In genomic region chr3:71146673-71147072, GRCh38 we compare ENCODE assay signal across 16 cellular contexts.
DNase-seq lines count a peak whose midpoint lies in the region; ATAC-seq and TF ChIP-seq lines count a peak whose summit lies in the region.
"Had no signal": no experiment of that assay in that cellular context is flagged by ENCODE, and none has a peak within 500 bp of the region (broad histone marks: within the 10 kb centered on the region; RNA-seq: fewer than 3 reads in every experiment).

No MANE protein-coding gene starts in this region.

- peaks cover 51% of the 10 kb centered on the region for H3K36me3 Mint-ChIP-seq in activated T-cell treated with anti-CD3 and anti-CD28 coated beads, Interleukin-2, amount 50 U/mL, for 24 hours (ENCODE audit: low read depth)
- no peaks in the 10 kb centered on the region for H3K36me3 Mint-ChIP-seq in GM23338 (ENCODE audit: low read depth)
- H3K36me3 Mint-ChIP-seq in activated naive CD8-positive, alpha-beta T cell treated with anti-CD3 and anti-CD28 coated beads for 36 hours, result peaks cover 58% of the 10 kb centered on the region
- peaks cover 0 to 62% (median 15%) of the 10 kb centered on the region in 3 donors for H3K36me3 Mint-ChIP-seq in naive thymus-derived CD8-positive, alpha-beta T cell

- TF ChIP-seq CTCF in GM23338 (conservative IDR thresholded peaks at IDR 0.05; ENCODE audit: low read depth in 2 of 2), result no peak

- peak; percentile 83 for ATAC-seq in GM23338
- no peak for ATAC-seq in naive thymus-derived CD8-positive, alpha-beta T cell
- ATAC-seq in GM18511 (IDR thresholded peaks at IDR 0.05; ENCODE audit: unreplicated experiment), result no peak

- no peak overlapping the region for H3K4me3 Mint-ChIP-seq in activated T-cell treated with anti-CD3 and anti-CD28 coated beads, Interleukin-2, amount 50 U/mL, for 24 hours
- no peak overlapping the region for H3K4me3 Mint-ChIP-seq in GM23338
- H3K4me3 Mint-ChIP-seq in activated naive CD8-positive, alpha-beta T cell treated with anti-CD3 and anti-CD28 coated beads for 36 hours, result no peak overlapping the region
- H3K4me3 Mint-ChIP-seq in naive thymus-derived CD8-positive, alpha-beta T cell, result no peak overlapping the region

- DNase-seq in activated T-cell treated with anti-CD3 and anti-CD28 coated beads, Interleukin-2, amount 50 U/mL, for 24 hours, result no peak
- no peak for DNase-seq in activated T-cell treated with anti-CD3 and anti-CD28 coated beads, Interleukin-2, amount 50 U/mL, for 48 hours
- peak; percentile 44 for DNase-seq in GM23338 (ENCODE audit: low spot score)
- no peak for DNase-seq in activated naive CD8-positive, alpha-beta T cell treated with anti-CD3 and anti-CD28 coated beads for 36 hours
- no peak for DNase-seq in naive thymus-derived CD8-positive, alpha-beta T cell
- no peak for DNase-seq in effector CD8-positive, alpha-beta T cell (lab: John Stamatoyannopoulos, UW)
- no peak for DNase-seq in stimulated activated naive CD4-positive, alpha-beta T cell (lab: John Stamatoyannopoulos, UW)
- DNase-seq: COR-L47, H7, MV-4-11, NCI-H1417 treated with DMSO at 0.1 percent for 48 hours, NCI-H2029 treated with DMSO at 0.1 percent for 48 hours, NCI-H345, NCI-H774 had no signal

- POLR2A ChIA-PET in naive thymus-derived CD8-positive, alpha-beta T cell (lab: Charles Lee), result no interaction called here

- no peaks in the 10 kb centered on the region for H3K79me2 ChIP-seq in GM23338 (replicated peaks; ENCODE audit: insufficient read depth)

- peak overlapping the region; percentile 57 for H3K27ac Mint-ChIP-seq in activated T-cell treated with anti-CD3 and anti-CD28 coated beads, Interleukin-2, amount 50 U/mL, for 24 hours
- no peak overlapping the region for H3K27ac Mint-ChIP-seq in GM23338
- peak overlapping the region; percentile 44 for H3K27ac Mint-ChIP-seq in activated naive CD8-positive, alpha-beta T cell treated with anti-CD3 and anti-CD28 coated beads for 36 hours
- peak overlapping the region in 9 of 10 donors; percentile 45 to 93 (median 74) for H3K27ac Mint-ChIP-seq in naive thymus-derived CD8-positive, alpha-beta T cell

- no peaks in the 10 kb centered on the region for H4K20me1 ChIP-seq in GM23338 (replicated peaks; ENCODE audit: insufficient read depth)
- H4K20me1 ChIP-seq: BLaER1 treated with 17β-estradiol and CSF1 and Interleukin-3, amounts not matched to agents 10 nM and 100 nM had no signal

- H3F3A ChIP-seq in GM23338 (replicated peaks; ENCODE audit: low read depth), result no peaks in the 10 kb centered on the region

- no peaks in the 10 kb centered on the region for H3K9me2 ChIP-seq in GM23338 (ENCODE audit: insufficient read depth)

- no peak overlapping the region for H3K27ac ChIP-seq in GM23338 (ENCODE audit: low read depth)
- H3K27ac ChIP-seq: BLaER1 treated with 17β-estradiol and CSF1 and Interleukin-3, amounts not matched to agents 10 nM and 100 nM had no signal

- no peak overlapping the region for H3K4me3 ChIP-seq in GM23338
- H3K4me3 ChIP-seq: BLaER1 treated with 17β-estradiol and CSF1 and Interleukin-3, amounts not matched to agents 10 nM and 100 nM had no signal

- no peak overlapping the region for H2AFZ ChIP-seq in GM23338

- H3K9me3 Mint-ChIP-seq in activated T-cell treated with anti-CD3 and anti-CD28 coated beads, Interleukin-2, amount 50 U/mL, for 24 hours, result peaks cover under 1% of the 10 kb centered on the region
- no peaks in the 10 kb centered on the region for H3K9me3 Mint-ChIP-seq in GM23338
- H3K9me3 Mint-ChIP-seq in activated naive CD8-positive, alpha-beta T cell treated with anti-CD3 and anti-CD28 coated beads for 36 hours, result peaks cover 2% of the 10 kb centered on the region
- H3K9me3 Mint-ChIP-seq in naive thymus-derived CD8-positive, alpha-beta T cell, result no peaks in the 10 kb centered on the region

- H3K4me2 ChIP-seq in GM23338, result no peak overlapping the region
- H3K4me2 ChIP-seq: BLaER1 treated with 17β-estradiol and CSF1 and Interleukin-3, amounts not matched to agents 10 nM and 100 nM had no signal

- peaks cover 71% of the 10 kb centered on the region for H3K4me1 Mint-ChIP-seq in activated T-cell treated with anti-CD3 and anti-CD28 coated beads, Interleukin-2, amount 50 U/mL, for 24 hours (ENCODE audit: low read depth)
- H3K4me1 Mint-ChIP-seq in GM23338, result peaks cover 45% of the 10 kb centered on the region
- H3K4me1 Mint-ChIP-seq in activated naive CD8-positive, alpha-beta T cell treated with anti-CD3 and anti-CD28 coated beads for 36 hours, result peaks cover 59% of the 10 kb centered on the region
- peaks cover 41 to 74% (median 68%) of the 10 kb centered on the region in 4 donors for H3K4me1 Mint-ChIP-seq in naive thymus-derived CD8-positive, alpha-beta T cell

- H3K36me3 ChIP-seq in GM23338 (ENCODE audit: insufficient read depth), result no peaks in the 10 kb centered on the region
- H3K36me3 ChIP-seq: BLaER1 treated with 17β-estradiol and CSF1 and Interleukin-3, amounts not matched to agents 10 nM and 100 nM had no signal

- no peaks in the 10 kb centered on the region for H3K27me3 Mint-ChIP-seq in activated T-cell treated with anti-CD3 and anti-CD28 coated beads, Interleukin-2, amount 50 U/mL, for 24 hours
- peaks cover 3% of the 10 kb centered on the region for H3K27me3 Mint-ChIP-seq in GM23338 (ENCODE audit: insufficient read depth, low read depth, poor library complexity)
- H3K27me3 Mint-ChIP-seq in activated naive CD8-positive, alpha-beta T cell treated with anti-CD3 and anti-CD28 coated beads for 36 hours, result no peaks in the 10 kb centered on the region
- H3K27me3 Mint-ChIP-seq in naive thymus-derived CD8-positive, alpha-beta T cell, result no peaks in the 10 kb centered on the region

- H3K27me3 ChIP-seq in GM23338 (ENCODE audit: insufficient read depth), result no peaks in the 10 kb centered on the region
- H3K27me3 ChIP-seq: BLaER1 treated with 17β-estradiol and CSF1 and Interleukin-3, amounts not matched to agents 10 nM and 100 nM had no signal

- H3K4me1 ChIP-seq in GM23338 (ENCODE audit: insufficient read depth), result peaks cover 29% of the 10 kb centered on the region
- H3K4me1 ChIP-seq: BLaER1 treated with 17β-estradiol and CSF1 and Interleukin-3, amounts not matched to agents 10 nM and 100 nM had no signal

TF ChIP-seq in GM23338, 12 proteins besides CTCF, POLR2A, EP300 and RAD21:
- TF ChIP-seq REST (IDR thresholded peaks at IDR 0.05; ENCODE audit: unreplicated experiment) (no peak), CREB1 (CRISPR knock-in tag; IDR thresholded peaks at IDR 0.05; ENCODE audit: low read depth) (no peak), ZNF114 (CRISPR knock-in tag; IDR thresholded peaks at IDR 0.05) (no peak)
